In the genomic region with DNA sequence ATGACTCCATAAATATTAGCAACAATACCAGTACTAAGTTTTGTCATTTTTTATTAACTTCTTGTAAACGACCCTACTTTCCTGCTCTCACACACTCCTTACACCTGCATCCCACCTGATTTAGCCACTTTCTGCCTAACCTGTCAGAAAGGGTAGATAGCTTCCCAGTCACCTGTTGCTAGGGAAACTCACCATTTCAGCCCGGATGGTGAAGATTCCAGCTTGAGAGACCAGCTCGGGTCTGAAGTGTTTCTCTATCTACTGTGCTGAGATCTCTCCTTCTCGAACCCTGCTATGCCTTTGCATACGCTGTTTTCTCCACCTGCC, we compare ENCODE assay signal across 9 cellular contexts. TPM values are rescaled to one million over a fixed set of nuclear protein-coding genes. Genes with fewer than 3 reads are reported as not detected.
A peak's percentile ranks its signal among the peaks of the same experiment; 100 is the strongest.
DNase-seq lines count a peak whose midpoint lies in the region; ATAC-seq and FAIRE-seq lines count a peak whose summit lies in the region.
"Had no signal": no experiment of that assay in that cellular context is flagged by ENCODE, and none has a peak within 500 bp of the region (broad histone marks: within the 10 kb centered on the region; RNA-seq: fewer than 3 reads in every experiment).

TSS of gene PARVG (plus strand) at position 220 of the 327 bp plus-strand sequence. CDS start 2,405 bp downstream, outside the sequence.

- in situ Hi-C loops in G401 (cut with HindIII; ENCODE audit: low sequenced_read_pairs) = no loop called here

- DNase-seq in activated gamma-delta T cell treated with Interleukin-2 at 50 U/mL for 16 hours (peak; percentile 40), activated gamma-delta T cell (lab: John Stamatoyannopoulos, UW) (no peak), NAMALWA (ENCODE audit: low spot score) (peak; percentile 41), HUDEP-2 (lab: John Stamatoyannopoulos, UW; ENCODE audit: unreplicated experiment in 76 of 76) (no peak), G401 (ENCODE audit: low spot score) (no peak), HTR-8/SVneo (ENCODE audit: insufficient read length, low spot score) (no peak)
- DNase-seq in natural killer cell treated with Interleukin-12 subunit alpha and Interleukin-12 subunit beta and Interleukin-15 and Interleukin-18, amount 100 ng/mL, for 72 hours (ENCODE audit: low spot score) = no peak

- peak within 1 kb of the TSS; percentile 78 to 88 for H3K27ac Mint-ChIP-seq in natural killer cell treated with Interleukin-12 subunit alpha and Interleukin-12 subunit beta and Interleukin-15 and Interleukin-18, amount 100 ng/mL, for 72 hours

- no peak for FAIRE-seq in HTR-8/SVneo (lab: Jason Lieb, UNC)

- H3K36me3 Mint-ChIP-seq in natural killer cell treated with Interleukin-12 subunit alpha and Interleukin-12 subunit beta and Interleukin-15 and Interleukin-18, amount 100 ng/mL, for 72 hours = no peaks in the 10 kb centered on the region

- H3K27ac ChIP-seq in angular gyrus (ENCODE audit: low read depth, low read length) = peak within 1 kb of the TSS; percentile 41

- ATAC-seq in natural killer cell treated with Interleukin-12 subunit alpha and Interleukin-12 subunit beta and Interleukin-15 and Interleukin-18, amount 100 ng/mL, for 72 hours = no peak

- no peaks in the 10 kb centered on the region for H3K9me3 Mint-ChIP-seq in natural killer cell treated with Interleukin-12 subunit alpha and Interleukin-12 subunit beta and Interleukin-15 and Interleukin-18, amount 100 ng/mL, for 72 hours

- no peaks in the 10 kb centered on the region for H3K27me3 Mint-ChIP-seq in natural killer cell treated with Interleukin-12 subunit alpha and Interleukin-12 subunit beta and Interleukin-15 and Interleukin-18, amount 100 ng/mL, for 72 hours

- H3K4me3 Mint-ChIP-seq in natural killer cell treated with Interleukin-12 subunit alpha and Interleukin-12 subunit beta and Interleukin-15 and Interleukin-18, amount 100 ng/mL, for 72 hours = peak within 1 kb of the TSS; percentile 88

- H3K4me1 Mint-ChIP-seq in natural killer cell treated with Interleukin-12 subunit alpha and Interleukin-12 subunit beta and Interleukin-15 and Interleukin-18, amount 100 ng/mL, for 72 hours (ENCODE audit: low read depth in 2 of 2) = peaks cover 21 to 25% of the 10 kb centered on the region in 2 donors

RNA-seq across cellular contexts. Expression of gene PARVG, which starts in this region (rescaled TPM):
- 10 to 100 TPM; 64.6 to 85.8 TPM for total RNA-seq in natural killer cell treated with Interleukin-12 subunit alpha and Interleukin-12 subunit beta and Interleukin-15 and Interleukin-18, amount 100 ng/mL, for 72 hours
- total RNA-seq in G401 (2014; rRNA removed; shearing (Covaris generic)) = not detected in 2 replicates
- total RNA-seq: renal cortical epithelial cell had no signal

Comparison
In these comparisons a context has a peak if more than half of its experiments do, and no peak if none do; other contexts are left out.
1. RNA of gene PARVG (total RNA-seq): 64.6 to 85.8 TPM in natural killer cell treated with Interleukin-12 subunit alpha and Interleukin-12 subunit beta and Interleukin-15 and Interleukin-18, amount 100 ng/mL, for 72 hours; not detected in G401; every median in the first group is over 10 times any median in the second.
2. DNase-seq: peak in activated gamma-delta T cell treated with Interleukin-2 at 50 U/mL for 16 hours (single experiment) and NAMALWA (single experiment); none in activated gamma-delta T cell (single experiment), natural killer cell treated with Interleukin-12 subunit alpha and Interleukin-12 subunit beta and Interleukin-15 and Interleukin-18, amount 100 ng/mL, for 72 hours (single experiment), HUDEP-2 (0 of 76), G401 (single experiment) and HTR-8/SVneo (single experiment).